Comparison of ENCODE assay signal across 10 cellular contexts in the genomic region with DNA sequence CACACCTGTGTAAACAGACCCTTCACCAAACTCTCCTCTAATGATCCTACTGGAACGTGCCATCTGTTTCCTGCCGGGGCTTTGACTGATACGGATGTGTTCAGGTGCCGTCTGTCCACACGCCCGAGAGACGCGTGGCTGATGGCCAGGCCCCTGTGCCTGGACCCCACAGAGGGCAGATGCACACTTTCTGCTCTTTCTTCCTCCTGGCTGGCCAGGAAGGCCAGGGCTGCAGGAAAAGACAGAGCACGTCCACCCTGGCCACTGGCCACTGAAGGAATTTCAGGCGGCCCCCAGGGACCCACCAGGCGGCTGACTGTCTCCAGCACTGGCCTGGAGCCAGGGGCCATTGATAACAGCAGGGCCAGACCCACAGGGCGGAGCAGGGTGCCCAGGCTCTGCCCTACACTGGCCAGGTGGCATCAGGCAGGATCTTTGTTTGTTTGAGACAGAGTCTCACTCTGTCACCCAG. TPM values are rescaled to one million over a fixed set of nuclear protein-coding genes. Genes with fewer than 3 reads are reported as not detected.
DNase-seq lines count a peak whose midpoint lies in the region; ATAC-seq, FAIRE-seq and TF ChIP-seq lines count a peak whose summit lies in the region.
"Had no signal": no experiment of that assay in that cellular context is flagged by ENCODE, and none has a peak within 500 bp of the region (broad histone marks: within the 10 kb centered on the region; RNA-seq: fewer than 3 reads in every experiment).

No MANE protein-coding gene starts in this region.

- no peak for TF ChIP-seq POLR2A in testis (IDR thresholded peaks at IDR 0.05)

- intact Hi-C loops in kidney (cut with DNase I): no loop called here
- intact Hi-C loops in testis (cut with DNase I; ENCODE audit: low total_unique reads): no loop called here

- H3K27ac ChIP-seq in kidney (ENCODE audit: low read depth in 2 of 2, low read length in 2 of 2): peak overlapping the region; percentile 67 to 69
- peak overlapping the region; percentile 88 to 93 for H3K27ac ChIP-seq in testis
- H3K27ac ChIP-seq in endodermal cell (ENCODE audit: low read depth, low read length): no peak overlapping the region

- H3K9me3 ChIP-seq in T-helper 17 cell (ENCODE audit: control insufficient read depth, low read length, poor library complexity, severe bottlenecking) (no peaks in the 10 kb centered on the region), kidney (ENCODE audit: control insufficient read depth in 1 of 2, low read length in 2 of 2) (no peaks in the 10 kb centered on the region), testis (no peaks in the 10 kb centered on the region), endodermal cell (ENCODE audit: control insufficient read depth, low read length) (no peaks in the 10 kb centered on the region)

- TF ChIP-seq CTCF in kidney (IDR thresholded peaks at IDR 0.05; ENCODE audit: borderline replicate concordance, extremely low read depth, insufficient read depth): no peak
- TF ChIP-seq CTCF in testis (IDR thresholded peaks at IDR 0.05): no peak
- TF ChIP-seq CTCF in endodermal cell (conservative IDR thresholded peaks at IDR 0.05): no peak

- peak; percentile 36 to 61 for DNase-seq in NCI-H2081 (lab: John Stamatoyannopoulos, UW)
- DNase-seq in NCI-H2081 treated with DMSO at 0.1 percent for 48 hours (lab: John Stamatoyannopoulos, UW): no peak
- DNase-seq in T-helper 17 cell: no peak
- peak; percentile 88 for DNase-seq in kidney
- DNase-seq in testis: peak; percentile 72
- DNase-seq in endodermal cell: no peak
- DNase-seq in stimulated activated CD4-positive, alpha-beta T cell treated with anti-CD3 and anti-CD28 coated beads, Interleukin-4, amount 100 ng/mL, for 1 hour: no peak
- DNase-seq: cerebellar nuclear complex had no signal

- H3K36me3 ChIP-seq in kidney (ENCODE audit: control insufficient read depth in 1 of 2, insufficient read depth in 2 of 2, low read length in 2 of 2) (no peaks in the 10 kb centered on the region), testis (ENCODE audit: low read depth, missing control alignments) (no peaks in the 10 kb centered on the region), endodermal cell (ENCODE audit: control insufficient read depth, insufficient read depth, low read length) (no peaks in the 10 kb centered on the region)

- peak overlapping the region; percentile 83 for H3K27ac Mint-ChIP-seq in T-helper 17 cell
- no peak overlapping the region for H3K27ac Mint-ChIP-seq in endodermal cell

- H3K4me3 Mint-ChIP-seq in T-helper 17 cell (no peak overlapping the region), endodermal cell (no peak overlapping the region)

- no peak overlapping the region for H3K4me3 ChIP-seq in kidney (ENCODE audit: low read length in 2 of 2)
- H3K4me3 ChIP-seq in testis: no peak overlapping the region
- H3K4me3 ChIP-seq in endodermal cell (ENCODE audit: low read length): no peak overlapping the region

- H3K27me3 ChIP-seq in testis (no peaks in the 10 kb centered on the region), endodermal cell (ENCODE audit: control insufficient read depth, insufficient read depth, low read length, poor library complexity, severe bottlenecking) (no peaks in the 10 kb centered on the region)

- H3K27me3 Mint-ChIP-seq in T-helper 17 cell (no peaks in the 10 kb centered on the region), endodermal cell (ENCODE audit: insufficient read depth) (no peaks in the 10 kb centered on the region)

- FAIRE-seq in kidney (lab: Jason Lieb, UNC): no peak
- FAIRE-seq: A204.1 had no signal

- no peak for ATAC-seq in T-helper 17 cell
- no peak for ATAC-seq in HG02884 (IDR thresholded peaks at IDR 0.05; ENCODE audit: unreplicated experiment)

- no peaks in the 10 kb centered on the region for H3K9me3 Mint-ChIP-seq in endodermal cell

- H3K4me1 Mint-ChIP-seq in T-helper 17 cell (peaks cover 34% of the 10 kb centered on the region), endodermal cell (peaks cover 20% of the 10 kb centered on the region)

- H3K36me3 Mint-ChIP-seq in T-helper 17 cell (ENCODE audit: low read depth) (no peaks in the 10 kb centered on the region), endodermal cell (ENCODE audit: low read depth) (no peaks in the 10 kb centered on the region)

- H3K4me1 ChIP-seq in kidney (ENCODE audit: control insufficient read depth in 1 of 2, insufficient read depth in 1 of 2, low read depth in 1 of 2, low read length in 2 of 2): peaks cover 0 to 51% of the 10 kb centered on the region in 2 donors
- peaks cover 68% of the 10 kb centered on the region for H3K4me1 ChIP-seq in testis
- peaks cover 7% of the 10 kb centered on the region for H3K4me1 ChIP-seq in endodermal cell (ENCODE audit: control insufficient read depth, insufficient read depth, low read length)

- 32 to 39% methylated on average over 8 to 11 of the region's 12 CpGs for WGBS in testis, 2 donors
- WGBS in endodermal cell (ENCODE audit: insufficient coverage in 1 of 2, insufficient read length in 1 of 2), 2 experiments: 84 to 93% methylated on average over 6 to 12 of the region's 12 CpGs

- no peak overlapping the region for H3K9ac ChIP-seq in kidney (ENCODE audit: low read length in 2 of 2)
- no peak overlapping the region for H3K9ac ChIP-seq in endodermal cell (ENCODE audit: extremely low read depth, low read length, poor library complexity, severe bottlenecking)

RNA-seq across cellular contexts. Expression of a gene that starts 3.6 kb away (rescaled TPM):
- total RNA-seq in T-helper 17 cell (1 to 10 TPM; 3.2 to 6.4 TPM), kidney (135 TPM), testis (100 to 1,000 TPM; 132 to 214 TPM), endodermal cell (1 to 10 TPM; 2.2 to 2.4 TPM)
- polyA plus RNA-seq in kidney (ENCODE audit: insufficient read depth, low read depth, low replicate concordance) (158 TPM), testis (ENCODE audit: insufficient read depth, low read depth, low replicate concordance) (144 TPM)
- 1.2 TPM for polyA plus RNA-seq in endodermal cell (2013, experiment 1 of 2)
- polyA plus RNA-seq in endodermal cell (2013, experiment 2 of 2): 0.95 TPM

RNA-seq across cellular contexts. Expression of a gene that starts 19.4 kb away (rescaled TPM):
- 10 to 100 TPM; 35.9 to 66.5 TPM for total RNA-seq in T-helper 17 cell
- 77.9 TPM for total RNA-seq in kidney
- 185 TPM for polyA plus RNA-seq in kidney (ENCODE audit: insufficient read depth, low read depth, low replicate concordance)
- total RNA-seq in testis: 100 to 1,000 TPM in 1 of 2 donors, 10 to 100 TPM in 1; 86.7 to 103 TPM
- polyA plus RNA-seq in testis (ENCODE audit: insufficient read depth, low read depth, low replicate concordance): 154 TPM
- total RNA-seq in endodermal cell: 10 to 100 TPM; 19.0 to 22.8 TPM
- 58.2 TPM for polyA plus RNA-seq in endodermal cell (2013, experiment 1 of 2)
- polyA plus RNA-seq in endodermal cell (2013, experiment 2 of 2): 50.8 TPM

RNA-seq across cellular contexts. Expression of a gene that starts 41.3 kb away (rescaled TPM):
- 100 to 1,000 TPM in 1 of 2 donors, 10 to 100 TPM in 1; 74.5 to 108 TPM for total RNA-seq in T-helper 17 cell
- total RNA-seq in kidney: 74.6 TPM
- polyA plus RNA-seq in kidney (ENCODE audit: insufficient read depth, low read depth, low replicate concordance): 75.0 TPM
- total RNA-seq in testis: 10 to 100 TPM; 46.3 to 70.3 TPM
- polyA plus RNA-seq in testis (ENCODE audit: insufficient read depth, low read depth, low replicate concordance): 43.0 TPM
- total RNA-seq in endodermal cell: 10 to 100 TPM; 42.3 to 44.2 TPM
- 25.4 TPM for polyA plus RNA-seq in endodermal cell (2013, experiment 1 of 2)
- polyA plus RNA-seq in endodermal cell (2013, experiment 2 of 2): 26.0 TPM

RNA-seq across cellular contexts. Expression of a gene that starts 55.4 kb away (rescaled TPM):
- total RNA-seq in T-helper 17 cell: 10 to 100 TPM; 71.2 to 80.6 TPM
- total RNA-seq in kidney: 77.2 TPM
- 44.0 TPM for polyA plus RNA-seq in kidney (ENCODE audit: insufficient read depth, low read depth, low replicate concordance)
- total RNA-seq in testis: 100 to 1,000 TPM in 1 of 2 donors, 10 to 100 TPM in 1; 99.3 to 105 TPM
- polyA plus RNA-seq in testis (ENCODE audit: insufficient read depth, low read depth, low replicate concordance): 37.9 TPM
- total RNA-seq in endodermal cell: 10 to 100 TPM; 75.2 to 76.4 TPM
- 46.4 TPM for polyA plus RNA-seq in endodermal cell (2013, experiment 1 of 2)
- 42.8 TPM for polyA plus RNA-seq in endodermal cell (2013, experiment 2 of 2)

RNA-seq across cellular contexts. Expression of a gene that starts 58.8 kb away (rescaled TPM):
- 10 to 100 TPM; 18.5 to 22.1 TPM for total RNA-seq in T-helper 17 cell
- 31.4 TPM for total RNA-seq in kidney
- polyA plus RNA-seq in kidney (ENCODE audit: insufficient read depth, low read depth, low replicate concordance): 31.6 TPM
- total RNA-seq in testis: 10 to 100 TPM; 18.8 to 24.7 TPM
- 10.3 TPM for polyA plus RNA-seq in testis (ENCODE audit: insufficient read depth, low read depth, low replicate concordance)
- total RNA-seq in endodermal cell: 10 to 100 TPM in 1 of 2 donors, 1 to 10 TPM in 1; 8.3 to 12.7 TPM
- polyA plus RNA-seq in endodermal cell (2013, experiment 1 of 2): 14.6 TPM
- 15.4 TPM for polyA plus RNA-seq in endodermal cell (2013, experiment 2 of 2)

Comparison
In these comparisons a context has a peak if more than half of its experiments do, and no peak if none do; other contexts are left out.
1. DNase-seq: peak in NCI-H2081 (2 of 2), kidney (single experiment) and testis (single experiment); none in NCI-H2081 treated with DMSO at 0.1 percent for 48 hours (single experiment), T-helper 17 cell (0 of 3), endodermal cell (single experiment) and stimulated activated CD4-positive, alpha-beta T cell treated with anti-CD3 and anti-CD28 coated beads, Interleukin-4, amount 100 ng/mL, for 1 hour (single experiment).
2. RNA of a gene that starts 3.6 kb away (total RNA-seq): 132 to 214 TPM in testis and 135 TPM in kidney (single experiment); 3.2 to 6.4 TPM in T-helper 17 cell and 2.2 to 2.4 TPM in endodermal cell; every median in the first group is over 10 times any median in the second.